ENCODE assay signal across 18 cellular contexts in genomic region chr11:6992026-6992425, GRCh38. TPM values are rescaled to one million over a fixed set of nuclear protein-coding genes. Genes with fewer than 3 reads are reported as not detected.
DNase-seq lines count a peak whose midpoint lies in the region; ATAC-seq and TF ChIP-seq lines count a peak whose summit lies in the region.
"Had no signal": no experiment of that assay in that cellular context is flagged by ENCODE, and none has a peak within 500 bp of the region (broad histone marks: within the 10 kb centered on the region; RNA-seq: fewer than 3 reads in every experiment).

No MANE protein-coding gene starts in this region.

- peak overlapping the region; percentile 33; the same call in 1 of the 2 replicates for H3K27ac ChIP-seq in PC-3 (ENCODE audit: low read length)
- peak overlapping the region; percentile 58 for H3K27ac ChIP-seq in vagina

- H3K4me1 Mint-ChIP-seq in nephron: peaks cover 21% of the 10 kb centered on the region
- H3K4me1 Mint-ChIP-seq: CD4-positive, CD25-positive, alpha-beta regulatory T cell; H9; neural crest cell; T-helper 17 cell; WTC11 had no signal

- H3K9me3 Mint-ChIP-seq in nephron: no peaks in the 10 kb centered on the region
- H3K9me3 Mint-ChIP-seq: CD4-positive, CD25-positive, alpha-beta regulatory T cell; H9; neural crest cell; WTC11 had no signal

- no peaks in the 10 kb centered on the region for H3K9me3 ChIP-seq in PC-3 (ENCODE audit: low read length)
- H3K9me3 ChIP-seq in vagina: no peaks in the 10 kb centered on the region

- H3F3A ChIP-seq in PC-3 (ENCODE audit: low read length, unreplicated experiment): no peaks in the 10 kb centered on the region

- POLR2A ChIA-PET in PC-3 (lab: Charles Lee; ENCODE audit: unreplicated experiment): interaction anchor here (0.6 kb wide), 2 partner anchors 146 to 308 kb away, joined by 3 read pairs; partner anchors contain the start of gene OR10A5

- CTCF ChIA-PET in PC-3 (lab: Charles Lee): interaction anchor here (1.1 kb wide), 1 partner anchor 179 kb away, joined by 4 read pairs; no protein-coding TSS in a partner anchor

- intact Hi-C loops in PC-3 (cut with micrococcal nuclease) (loop anchor here (5.0 kb wide), 1 partner anchor 65 kb away; the partner anchor contains the start of gene ZNF215), vagina (cut with DNase I) (no loop called here)

- H3K79me2 ChIP-seq in PC-3 (ENCODE audit: low read length): no peaks in the 10 kb centered on the region

- no peak for ATAC-seq in PC-3
- ATAC-seq in esophagus mucosa: peak; percentile 50
- no peak for ATAC-seq in HG03460 (IDR thresholded peaks at IDR 0.05; ENCODE audit: unreplicated experiment)
- no peak for ATAC-seq in omental fat pad (ENCODE audit: low FRiP score)
- ATAC-seq: right cardiac atrium, T-helper 17 cell had no signal

- H3K36me3 Mint-ChIP-seq in nephron (ENCODE audit: low read depth): no peaks in the 10 kb centered on the region
- H3K36me3 Mint-ChIP-seq: CD4-positive, CD25-positive, alpha-beta regulatory T cell; WTC11 had no signal

- TF ChIP-seq CTCF in PC-3 (conservative IDR thresholded peaks at IDR 0.05; ENCODE audit: low read depth, low read length) (no peak), nephron (IDR thresholded peaks at IDR 0.05; ENCODE audit: unreplicated experiment in 3 of 3) (no peak), vagina (IDR thresholded peaks at IDR 0.05) (no peak), omental fat pad (IDR thresholded peaks at IDR 0.05) (no peak)

- H4K20me1 ChIP-seq in PC-3 (ENCODE audit: low read length): no peaks in the 10 kb centered on the region

- no peaks in the 10 kb centered on the region for H3K27me3 ChIP-seq in PC-3 (ENCODE audit: low read length)
- no peaks in the 10 kb centered on the region for H3K27me3 ChIP-seq in vagina

- peak overlapping the region; percentile 58 for H3K4me2 ChIP-seq in PC-3 (ENCODE audit: low read length)

- no peak for TF ChIP-seq POLR2A in vagina (IDR thresholded peaks at IDR 0.05)

- H3K4me1 ChIP-seq in PC-3 (ENCODE audit: insufficient read depth, low read length) (peaks cover 15% of the 10 kb centered on the region), vagina (peaks cover 11% of the 10 kb centered on the region)

- BruUV-seq in PC-3 (replicated peaks; lab: Mats Ljungman, UMichigan): no TSS peak

- H3K4me3 ChIP-seq in PC-3 (ENCODE audit: low read length) (no peak overlapping the region), vagina (no peak overlapping the region)

- no peak overlapping the region for H3K9ac ChIP-seq in PC-3 (ENCODE audit: low read length)

- no peaks in the 10 kb centered on the region for H3K9me2 ChIP-seq in PC-3 (replicated peaks; ENCODE audit: low read length)

- no peak overlapping the region for H2AFZ ChIP-seq in PC-3 (ENCODE audit: low read length)

- H3K27me3 Mint-ChIP-seq in nephron (ENCODE audit: low read depth): no peaks in the 10 kb centered on the region
- H3K27me3 Mint-ChIP-seq: CD4-positive, CD25-positive, alpha-beta regulatory T cell had no signal

- no peak for DNase-seq in PC-3
- DNase-seq in vagina (ENCODE audit: extremely low spot score in 2 of 2): no peak
- DNase-seq in omental fat pad (ENCODE audit: low spot score): no peak
- DNase-seq in germinal center (ENCODE audit: low spot score): no peak
- DNase-seq: activated CD8-positive, alpha-beta memory T cell treated with anti-CD3 and anti-CD28 coated beads for 24 hours; CD4-positive, CD25-positive, alpha-beta regulatory T cell; H9; right cardiac atrium; SIG-M5; T-helper 17 cell had no signal

- peak overlapping the region in 2 of 3 experiments; percentile 34 to 82 for H3K27ac Mint-ChIP-seq in nephron
- H3K27ac Mint-ChIP-seq: CD4-positive, CD25-positive, alpha-beta regulatory T cell; T-helper 17 cell; WTC11 had no signal

- no peaks in the 10 kb centered on the region for H3K36me3 ChIP-seq in PC-3 (ENCODE audit: low read depth, low read length)
- H3K36me3 ChIP-seq in vagina: no peaks in the 10 kb centered on the region

- no peak overlapping the region for H3K4me3 Mint-ChIP-seq in nephron
- H3K4me3 Mint-ChIP-seq: CD4-positive, CD25-positive, alpha-beta regulatory T cell; H9; neural crest cell; T-helper 17 cell; WTC11 had no signal

RNA-seq across cellular contexts. Expression of gene ZNF214, which starts 28.1 kb away (rescaled TPM):
- total RNA-seq in PC-3 (2014; rRNA removed) (0.58 and 1.4 TPM in 2 replicates), esophagus mucosa (0.88 TPM), vagina (3.9 TPM), omental fat pad (1 to 10 TPM in 3 of 4 donors, not detected in 1; 1.4 to 2.0 (median 1.9) TPM)
- total RNA-seq: CD4-positive, CD25-positive, alpha-beta regulatory T cell; OCI-LY7; T-helper 17 cell had no signal

RNA-seq across cellular contexts. Expression of gene NLRP14, which starts 28.3 kb away (rescaled TPM):
- 0.11 TPM in 1 of 2 replicates, not detected in the other for total RNA-seq in PC-3 (2014; rRNA removed)
- total RNA-seq in esophagus mucosa: not detected
- total RNA-seq in vagina: not detected
- not detected for total RNA-seq in omental fat pad
- total RNA-seq: CD4-positive, CD25-positive, alpha-beta regulatory T cell; HT1080; kidney epithelial cell; T-helper 17 cell had no signal
